In genomic region chr1:230256896-230257295, GRCh38 we compare ENCODE assay signal across 12 cellular contexts.
DNase-seq lines count a peak whose midpoint lies in the region; ATAC-seq and TF ChIP-seq lines count a peak whose summit lies in the region.
"Had no signal": no experiment of that assay in that cellular context is flagged by ENCODE, and none has a peak within 500 bp of the region (broad histone marks: within the 10 kb centered on the region; RNA-seq: fewer than 3 reads in every experiment).

No MANE protein-coding gene starts in this region.

- POLR2A ChIA-PET in WTC11 (lab: Charles Lee) = interaction anchor here (0.7 kb wide), 1 partner anchor 199 kb away, joined by 6 read pairs; no protein-coding TSS in a partner anchor

- ATAC-seq in WTC11 = no peak
- ATAC-seq: GM12878 had no signal

- CTCF ChIA-PET in WTC11 (lab: Charles Lee) = interaction anchor here (1.4 kb wide), 1 partner anchor 36 kb away, joined by 3 read pairs; no protein-coding TSS in a partner anchor

- TF ChIP-seq CTCF in WTC11 (IDR thresholded peaks at IDR 0.05) = no peak

- peaks cover 6% of the 10 kb centered on the region for H3K4me1 Mint-ChIP-seq in WTC11

- H3K27ac Mint-ChIP-seq in WTC11 = peak overlapping the region; percentile 7; the same call in 1 of the 2 replicates
- H3K27ac Mint-ChIP-seq: CD4-positive, alpha-beta memory T cell had no signal

- H3K36me3 Mint-ChIP-seq in WTC11 = peaks cover 49% of the 10 kb centered on the region

- H3K4me3 Mint-ChIP-seq in WTC11 = no peak overlapping the region
- H3K4me3 Mint-ChIP-seq: CD14-positive monocyte; CD4-positive, alpha-beta memory T cell had no signal

- DNase-seq in DMS153 treated with DMSO at 0.1 percent for 48 hours (lab: John Stamatoyannopoulos, UW; ENCODE audit: unreplicated experiment) (peak; percentile 18), DMS153 (lab: John Stamatoyannopoulos, UW) (no peak), WTC11 (ENCODE audit: low spot score) (no peak), islet precursor cell (peak; percentile 25), SK-N-DZ (ENCODE audit: low spot score) (no peak), glomerular visceral epithelial cell (ENCODE audit: extremely low spot score) (no peak), Kasumi-1 (lab: John Stamatoyannopoulos, UW) (no peak)
- DNase-seq: CD4-positive, alpha-beta memory T cell; DND-41; EL had no signal

- no peaks in the 10 kb centered on the region for H3K27me3 Mint-ChIP-seq in WTC11 (ENCODE audit: low read depth)
- H3K27me3 Mint-ChIP-seq: CD4-positive, alpha-beta memory T cell had no signal

- H3K9me3 Mint-ChIP-seq in WTC11 = peaks cover 16% of the 10 kb centered on the region
- H3K9me3 Mint-ChIP-seq: CD4-positive, alpha-beta memory T cell had no signal

TF ChIP-seq in WTC11, 78 proteins besides CTCF, POLR2A, EP300 and RAD21:
- TF ChIP-seq ATF1 (CRISPR knock-in tag; IDR thresholded peaks at IDR 0.05) = no peak
- TF ChIP-seq ATF6 (CRISPR knock-in tag; IDR thresholded peaks at IDR 0.05) = no peak
- no peak for TF ChIP-seq ZBTB43 (CRISPR knock-in tag; IDR thresholded peaks at IDR 0.05)
- TF ChIP-seq NFE2L1 (CRISPR knock-in tag; IDR thresholded peaks at IDR 0.05) = no peak

Comparison
In these comparisons a context has a peak if more than half of its experiments do, and no peak if none do; other contexts are left out.
1. DNase-seq: peak in DMS153 treated with DMSO at 0.1 percent for 48 hours (single experiment) and islet precursor cell (single experiment); none in DMS153 (single experiment), WTC11 (single experiment), SK-N-DZ (single experiment), glomerular visceral epithelial cell (single experiment) and Kasumi-1 (0 of 2).